ENCODE assay signal across 9 cellular contexts in the genomic region with DNA sequence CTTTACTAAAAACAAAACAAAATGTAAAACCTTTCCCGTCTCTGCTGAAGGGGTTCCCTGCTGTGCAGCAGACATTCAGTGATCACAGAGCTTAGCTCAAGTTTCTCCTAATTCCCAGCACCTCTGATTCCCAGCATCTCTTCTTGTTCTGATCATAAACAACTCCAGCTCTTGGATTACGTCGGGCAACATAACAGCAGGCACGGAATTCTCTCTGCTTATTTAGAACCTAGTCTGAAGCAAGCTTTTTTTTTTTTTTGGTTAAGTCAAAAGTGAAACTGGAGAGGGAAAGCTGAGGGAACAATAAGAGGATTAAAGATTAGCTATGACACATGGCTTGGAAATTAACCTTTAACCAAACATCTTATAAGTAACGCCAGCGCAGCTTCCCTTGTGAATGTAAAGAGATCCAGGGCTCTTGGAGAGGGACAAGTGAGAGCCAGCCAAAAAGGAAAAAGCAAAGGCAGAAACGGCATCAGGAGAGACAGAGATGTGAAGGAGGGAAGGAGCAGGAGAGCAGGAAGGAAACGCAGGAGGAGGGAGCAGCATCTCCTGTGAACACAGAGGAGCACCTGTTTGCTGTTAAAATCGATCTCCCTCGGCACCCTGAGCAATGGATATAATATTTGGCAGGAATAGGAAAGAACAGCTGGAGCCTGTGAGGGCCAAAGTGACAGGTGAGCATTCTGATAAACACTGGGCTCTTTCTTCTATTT. TPM values are rescaled to one million over a fixed set of nuclear protein-coding genes. Genes with fewer than 3 reads are reported as not detected.
DNase-seq lines count a peak whose midpoint lies in the region; ATAC-seq, FAIRE-seq and TF ChIP-seq lines count a peak whose summit lies in the region.
"Had no signal": no experiment of that assay in that cellular context is flagged by ENCODE, and none has a peak within 500 bp of the region (broad histone marks: within the 10 kb centered on the region; RNA-seq: fewer than 3 reads in every experiment).

A gene with protein sequence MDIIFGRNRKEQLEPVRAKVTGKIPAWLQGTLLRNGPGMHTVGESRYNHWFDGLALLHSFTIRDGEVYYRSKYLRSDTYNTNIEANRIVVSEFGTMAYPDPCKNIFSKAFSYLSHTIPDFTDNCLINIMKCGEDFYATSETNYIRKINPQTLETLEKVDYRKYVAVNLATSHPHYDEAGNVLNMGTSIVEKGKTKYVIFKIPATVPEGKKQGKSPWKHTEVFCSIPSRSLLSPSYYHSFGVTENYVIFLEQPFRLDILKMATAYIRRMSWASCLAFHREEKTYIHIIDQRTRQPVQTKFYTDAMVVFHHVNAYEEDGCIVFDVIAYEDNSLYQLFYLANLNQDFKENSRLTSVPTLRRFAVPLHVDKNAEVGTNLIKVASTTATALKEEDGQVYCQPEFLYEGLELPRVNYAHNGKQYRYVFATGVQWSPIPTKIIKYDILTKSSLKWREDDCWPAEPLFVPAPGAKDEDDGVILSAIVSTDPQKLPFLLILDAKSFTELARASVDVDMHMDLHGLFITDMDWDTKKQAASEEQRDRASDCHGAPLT (plus strand): TSS at position 394 of the 716 bp plus-strand sequence. CDS start 220 bp downstream, at position 614.

- H3K4me2 ChIP-seq in GM23338 = peak within 1 kb of the TSS; percentile 41
- H3K4me2 ChIP-seq in fibroblast of lung (ENCODE audit: extremely low read depth, insufficient read depth, low read length) = peak within 1 kb of the TSS; percentile 49

- no peaks in the 10 kb centered on the region for H3K27me3 ChIP-seq in GM23338 (ENCODE audit: insufficient read depth)
- H3K27me3 ChIP-seq in fibroblast of lung (ENCODE audit: control insufficient read depth, insufficient read depth, low read length) = no peaks in the 10 kb centered on the region
- H3K27me3 ChIP-seq in pancreas = no peaks in the 10 kb centered on the region

- no peak within 1 kb of the TSS for H3K9ac ChIP-seq in fibroblast of lung (ENCODE audit: insufficient read depth, low read length)

- peak; percentile 76 for ATAC-seq in GM23338
- peak; percentile 81 to 94 (median 86) for ATAC-seq in pancreas
- ATAC-seq in HG03045 (IDR thresholded peaks at IDR 0.05; ENCODE audit: unreplicated experiment) = no peak

- no peaks in the 10 kb centered on the region for H3K9me2 ChIP-seq in GM23338 (ENCODE audit: insufficient read depth)

- H4K20me1 ChIP-seq in GM23338 (replicated peaks; ENCODE audit: insufficient read depth) (no peaks in the 10 kb centered on the region), fibroblast of lung (ENCODE audit: control insufficient read depth, extremely low read depth, insufficient read depth, low read length) (no peaks in the 10 kb centered on the region)

- DNase-seq in ACHN (peak; percentile 98), GM23338 (ENCODE audit: low spot score) (peak; percentile 73), OCI-M1 (lab: John Stamatoyannopoulos, UW) (peak; percentile 62), fibroblast of lung (ENCODE audit: low read depth in 2 of 2) (peak; percentile 64 to 78), pancreas (peak in 4 of 6 donors; percentile 33 to 73 (median 53)), erythroblast (lab: John Stamatoyannopoulos, UW) (no peak), activated gamma-delta T cell (lab: John Stamatoyannopoulos, UW) (no peak)

- no peaks in the 10 kb centered on the region for H3K9me3 ChIP-seq in fibroblast of lung (ENCODE audit: control insufficient read depth, insufficient read depth, low read depth, low read length)
- H3K9me3 ChIP-seq in pancreas = no peaks in the 10 kb centered on the region

- in situ Hi-C loops in ACHN (cut with HindIII; ENCODE audit: low pct_ligation_motif_present, low pct_unique_long_range_greater_than_20kb, low sequenced_read_pairs) = no loop called here

- H3F3A ChIP-seq in GM23338 (replicated peaks; ENCODE audit: low read depth) = no peaks in the 10 kb centered on the region

- peaks cover 23% of the 10 kb centered on the region for H3K4me1 ChIP-seq in GM23338 (ENCODE audit: insufficient read depth)
- no peaks in the 10 kb centered on the region for H3K4me1 ChIP-seq in fibroblast of lung (ENCODE audit: control insufficient read depth, extremely low read depth, insufficient read depth, low read length)
- H3K4me1 ChIP-seq in pancreas = peaks cover 0 to 6% (median 6%) of the 10 kb centered on the region in 3 donors

- peak within 1 kb of the TSS; percentile 33 for H3K4me3 ChIP-seq in GM23338
- peak within 1 kb of the TSS; percentile 20 to 58 (median 44) for H3K4me3 ChIP-seq in fibroblast of lung (replicated peaks in 1 of 4; ENCODE audit: control extremely low read depth in 1 of 4, insufficient read depth in 1 of 4, low read depth in 3 of 4, low read length in 4 of 4)
- peak within 1 kb of the TSS in 2 of 4 donors; percentile 8 to 29 for H3K4me3 ChIP-seq in pancreas

- H3K36me3 Mint-ChIP-seq in GM23338 (ENCODE audit: low read depth) = no peaks in the 10 kb centered on the region

- peak within 1 kb of the TSS; percentile 89 for H3K27ac Mint-ChIP-seq in GM23338
- H3K27ac Mint-ChIP-seq: dendritic cell treated with granulocyte-macrophage colony-stimulating factor and Interleukin-4, amounts not matched to agents 40 ng/mL and 50 ng/mL, for 4 days had no signal

- intact Hi-C loops in pancreas (cut with DNase I) = no loop called here

- H3K36me3 ChIP-seq in GM23338 (ENCODE audit: insufficient read depth) (no peaks in the 10 kb centered on the region), fibroblast of lung (ENCODE audit: control insufficient read depth, insufficient read depth, low read length) (no peaks in the 10 kb centered on the region), pancreas (no peaks in the 10 kb centered on the region)

- 4% methylated on average over 10 of the region's 10 CpGs for WGBS in pancreas, 2 donors

- H2AFZ ChIP-seq in GM23338 (peak within 1 kb of the TSS; percentile 88), fibroblast of lung (ENCODE audit: low read length) (peak within 1 kb of the TSS; percentile 76)

- no peaks in the 10 kb centered on the region; the same call in 2 of the 3 replicates for H3K9me3 Mint-ChIP-seq in GM23338
- H3K9me3 Mint-ChIP-seq: dendritic cell treated with granulocyte-macrophage colony-stimulating factor and Interleukin-4, amounts not matched to agents 40 ng/mL and 50 ng/mL, for 4 days had no signal

- H3K27me3 Mint-ChIP-seq in GM23338 (ENCODE audit: insufficient read depth, low read depth, poor library complexity) = no peaks in the 10 kb centered on the region

- H3K27ac ChIP-seq in GM23338 (ENCODE audit: low read depth) = peak within 1 kb of the TSS; percentile 83
- no peak within 1 kb of the TSS for H3K27ac ChIP-seq in fibroblast of lung (ENCODE audit: insufficient read depth, low read length)
- peak within 1 kb of the TSS; percentile 34 to 82 (median 65) for H3K27ac ChIP-seq in pancreas

- H3K4me1 Mint-ChIP-seq in GM23338 = peaks cover 26% of the 10 kb centered on the region

- no peak for TF ChIP-seq POLR2A in erythroblast (IDR thresholded peaks at IDR 0.05; ENCODE audit: low read length)

- peak within 1 kb of the TSS; percentile 66 for H3K4me3 Mint-ChIP-seq in GM23338
- H3K4me3 Mint-ChIP-seq: dendritic cell treated with granulocyte-macrophage colony-stimulating factor and Interleukin-4, amounts not matched to agents 40 ng/mL and 50 ng/mL, for 4 days had no signal

- H3K79me2 ChIP-seq in GM23338 (replicated peaks; ENCODE audit: insufficient read depth) (no peaks in the 10 kb centered on the region), fibroblast of lung (ENCODE audit: control insufficient read depth, insufficient read depth, low read length) (no peaks in the 10 kb centered on the region)

- no peak for TF ChIP-seq CTCF in GM23338 (conservative IDR thresholded peaks at IDR 0.05; ENCODE audit: low read depth in 2 of 2)
- no peak for TF ChIP-seq CTCF in fibroblast of lung (conservative IDR thresholded peaks at IDR 0.05 in 1 of 2, IDR thresholded peaks at IDR 0.05 in 1 of 2; ENCODE audit: low read depth in 1 of 2, low read length in 2 of 2)
- TF ChIP-seq CTCF in pancreas (IDR thresholded peaks at IDR 0.05) = no peak

- no peak for FAIRE-seq in pancreas (lab: Jason Lieb, UNC)

TF ChIP-seq in GM23338, 12 proteins besides CTCF, POLR2A, EP300 and RAD21 (continues in another document):
- no peak for TF ChIP-seq ZNF331 (CRISPR knock-in tag; IDR thresholded peaks at IDR 0.05; ENCODE audit: low read depth)
- no peak for TF ChIP-seq ZNF114 (CRISPR knock-in tag; IDR thresholded peaks at IDR 0.05)
- TF ChIP-seq NANOG (IDR thresholded peaks at IDR 0.05; ENCODE audit: borderline replicate concordance) = no peak
- no peak for TF ChIP-seq EZH2phosphoT487 (IDR thresholded peaks at IDR 0.05; ENCODE audit: unreplicated experiment)
- TF ChIP-seq, protein P1, sequence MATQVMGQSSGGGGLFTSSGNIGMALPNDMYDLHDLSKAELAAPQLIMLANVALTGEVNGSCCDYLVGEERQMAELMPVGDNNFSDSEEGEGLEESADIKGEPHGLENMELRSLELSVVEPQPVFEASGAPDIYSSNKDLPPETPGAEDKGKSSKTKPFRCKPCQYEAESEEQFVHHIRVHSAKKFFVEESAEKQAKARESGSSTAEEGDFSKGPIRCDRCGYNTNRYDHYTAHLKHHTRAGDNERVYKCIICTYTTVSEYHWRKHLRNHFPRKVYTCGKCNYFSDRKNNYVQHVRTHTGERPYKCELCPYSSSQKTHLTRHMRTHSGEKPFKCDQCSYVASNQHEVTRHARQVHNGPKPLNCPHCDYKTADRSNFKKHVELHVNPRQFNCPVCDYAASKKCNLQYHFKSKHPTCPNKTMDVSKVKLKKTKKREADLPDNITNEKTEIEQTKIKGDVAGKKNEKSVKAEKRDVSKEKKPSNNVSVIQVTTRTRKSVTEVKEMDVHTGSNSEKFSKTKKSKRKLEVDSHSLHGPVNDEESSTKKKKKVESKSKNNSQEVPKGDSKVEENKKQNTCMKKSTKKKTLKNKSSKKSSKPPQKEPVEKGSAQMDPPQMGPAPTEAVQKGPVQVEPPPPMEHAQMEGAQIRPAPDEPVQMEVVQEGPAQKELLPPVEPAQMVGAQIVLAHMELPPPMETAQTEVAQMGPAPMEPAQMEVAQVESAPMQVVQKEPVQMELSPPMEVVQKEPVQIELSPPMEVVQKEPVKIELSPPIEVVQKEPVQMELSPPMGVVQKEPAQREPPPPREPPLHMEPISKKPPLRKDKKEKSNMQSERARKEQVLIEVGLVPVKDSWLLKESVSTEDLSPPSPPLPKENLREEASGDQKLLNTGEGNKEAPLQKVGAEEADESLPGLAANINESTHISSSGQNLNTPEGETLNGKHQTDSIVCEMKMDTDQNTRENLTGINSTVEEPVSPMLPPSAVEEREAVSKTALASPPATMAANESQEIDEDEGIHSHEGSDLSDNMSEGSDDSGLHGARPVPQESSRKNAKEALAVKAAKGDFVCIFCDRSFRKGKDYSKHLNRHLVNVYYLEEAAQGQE (IDR thresholded peaks at IDR 0.05; ENCODE audit: unreplicated experiment) = no peak

RNA-seq across cellular contexts. Expression of the gene that starts here (rescaled TPM):
- total RNA-seq in GM23338 (2014; rRNA removed; shearing (Covaris generic)) = 0.28 TPM in 1 of 2 replicates, not detected in the other
- not detected in 2 replicates for polyA plus RNA-seq in GM23338 (2016; fragmentation: Nextera tagmentation; extraction: Ambion mirVana)
- total RNA-seq in fibroblast of lung = under 0.01 and 0.26 TPM in 2 replicates
- 0.05 and 0.10 TPM in 2 replicates for polyA plus RNA-seq in fibroblast of lung
- not detected in 2 replicates for polyA plus RNA-seq in fibroblast of lung (2012)
- not detected in 2 replicates for polyA minus RNA-seq in fibroblast of lung (ENCODE audit: low replicate concordance)
- total RNA-seq in pancreas = under 1 TPM in 4 of 6 donors, not detected in 2; 0.16 to 0.49 (median 0.30) TPM
- under 1 TPM in 1 of 2 donors, not detected in 1; 0.87 TPM for polyA plus RNA-seq in pancreas

Comparison
In these comparisons a context has a peak if more than half of its experiments do, and no peak if none do; other contexts are left out.
1. Peak in DNase-seq, ATAC-seq, H3K4me3 ChIP-seq, H3K27ac ChIP-seq and H3K4me2 ChIP-seq in GM23338; RNA of the gene not detected or under 1 TPM.
2. Peak in DNase-seq, H3K4me3 ChIP-seq and H3K4me2 ChIP-seq in fibroblast of lung; RNA of the gene not detected or under 1 TPM.
3. Peak in DNase-seq, ATAC-seq and H3K27ac ChIP-seq in pancreas; RNA of the gene not detected or under 1 TPM.
4. DNase-seq: peak in ACHN (single experiment) and OCI-M1 (single experiment); none in erythroblast (0 of 2) and activated gamma-delta T cell (single experiment).